Comparison of ENCODE assay signal across 19 cellular contexts in genomic region chr16:70709457-70709856, GRCh38. TPM values are rescaled to one million over a fixed set of nuclear protein-coding genes. Genes with fewer than 3 reads are reported as not detected.
DNase-seq lines count a peak whose midpoint lies in the region; ATAC-seq and TF ChIP-seq lines count a peak whose summit lies in the region.
"Had no signal": no experiment of that assay in that cellular context is flagged by ENCODE, and none has a peak within 500 bp of the region (broad histone marks: within the 10 kb centered on the region; RNA-seq: fewer than 3 reads in every experiment).

No MANE protein-coding gene starts in this region.

- H2AFZ ChIP-seq in Loucy (ENCODE audit: low read length): no peak overlapping the region

- H3K4me1 Mint-ChIP-seq in nephron: peaks cover 85% of the 10 kb centered on the region
- H3K4me1 Mint-ChIP-seq: CD4-positive, CD25-positive, alpha-beta regulatory T cell had no signal

- ATAC-seq in GM21529 (IDR thresholded peaks at IDR 0.05; ENCODE audit: unreplicated experiment): no peak
- ATAC-seq: GM12878, Right ventricle myocardium inferior had no signal

- H3K4me2 ChIP-seq in Loucy (ENCODE audit: low read depth, low read length, poor library complexity, severe bottlenecking): peak overlapping the region; percentile 46
- H3K4me2 ChIP-seq: KMS-11 had no signal

- H3K4me3 Mint-ChIP-seq in nephron: no peak overlapping the region
- H3K4me3 Mint-ChIP-seq: activated T-cell treated with anti-CD3 and anti-CD28 coated beads, Interleukin-2, amount 50 U/mL, for 24 hours; CD4-positive, CD25-positive, alpha-beta regulatory T cell; stimulated activated naive CD8-positive, alpha-beta T cell treated with anti-CD3 and anti-CD28 coated beads, Interleukin-15, Interleukin-2, amounts not matched to agents 100 ng/mL and 50 ng/mL, for 24 hours; T-helper 2 cell treated with Interferon-gamma antibody and Interleukin-4, amounts not matched to agents 5 μg/mL and 100 μg/mL, for 36 hours had no signal

- H3K79me2 ChIP-seq in Loucy (ENCODE audit: insufficient read depth, low read length): no peaks in the 10 kb centered on the region

- in situ Hi-C loops in transverse colon (cut with MboI; ENCODE audit: low pct_ligation_motif_present in 1 of 4, low pct_unique_long_range_greater_than_20kb in 1 of 4, low sequenced_read_pairs in 3 of 4): no loop called here

- H3F3A ChIP-seq in Loucy (ENCODE audit: low read depth): no peaks in the 10 kb centered on the region

- H3K9me3 Mint-ChIP-seq in nephron: no peaks in the 10 kb centered on the region
- H3K9me3 Mint-ChIP-seq: activated T-cell treated with anti-CD3 and anti-CD28 coated beads, Interleukin-2, amount 50 U/mL, for 24 hours; CD4-positive, CD25-positive, alpha-beta regulatory T cell; stimulated activated naive CD8-positive, alpha-beta T cell treated with anti-CD3 and anti-CD28 coated beads, Interleukin-15, Interleukin-2, amounts not matched to agents 100 ng/mL and 50 ng/mL, for 24 hours; T-helper 2 cell treated with Interferon-gamma antibody and Interleukin-4, amounts not matched to agents 5 μg/mL and 100 μg/mL, for 36 hours had no signal

- peak overlapping the region in 3 of 4 donors; percentile 31 to 56 (median 45) for H3K27ac ChIP-seq in esophagus squamous epithelium
- peak overlapping the region; percentile 7 to 87 (median 86) for H3K27ac ChIP-seq in transverse colon
- H3K27ac ChIP-seq in substantia nigra (ENCODE audit: low read depth, low read length, poor library complexity, severe bottlenecking): no peak overlapping the region
- H3K27ac ChIP-seq: KMS-11 had no signal

- no peaks in the 10 kb centered on the region for H3K27me3 Mint-ChIP-seq in nephron (ENCODE audit: low read depth)
- H3K27me3 Mint-ChIP-seq: activated T-cell treated with anti-CD3 and anti-CD28 coated beads, Interleukin-2, amount 50 U/mL, for 24 hours; CD4-positive, CD25-positive, alpha-beta regulatory T cell; stimulated activated naive CD8-positive, alpha-beta T cell treated with anti-CD3 and anti-CD28 coated beads, Interleukin-15, Interleukin-2, amounts not matched to agents 100 ng/mL and 50 ng/mL, for 24 hours had no signal

- TF ChIP-seq CTCF in Loucy (conservative IDR thresholded peaks at IDR 0.05; ENCODE audit: low read length) (no peak), esophagus squamous epithelium (IDR thresholded peaks at IDR 0.05) (no peak), nephron (IDR thresholded peaks at IDR 0.05; ENCODE audit: unreplicated experiment in 3 of 3) (no peak), transverse colon (IDR thresholded peaks at IDR 0.05) (no peak)

- H3K9ac ChIP-seq in Loucy (ENCODE audit: low read depth, low read length, poor library complexity, severe bottlenecking): peak overlapping the region; percentile 53
- H3K9ac ChIP-seq: KMS-11 had no signal

- no peaks in the 10 kb centered on the region for H4K20me1 ChIP-seq in Loucy (ENCODE audit: insufficient read depth, low read length, poor library complexity, severe bottlenecking)

- TF ChIP-seq POLR2A in esophagus squamous epithelium (IDR thresholded peaks at IDR 0.05): no peak
- TF ChIP-seq POLR2A in transverse colon (IDR thresholded peaks at IDR 0.05): no peak

- intact Hi-C loops in esophagus squamous epithelium (cut with DNase I): no loop called here
- intact Hi-C loops in transverse colon (cut with DNase I; ENCODE audit: low total_unique reads): no loop called here

- H3K4me1 ChIP-seq in Loucy (ENCODE audit: insufficient read depth, low read length, poor library complexity, severe bottlenecking) (peaks cover 38% of the 10 kb centered on the region), esophagus squamous epithelium (peaks cover 16 to 77% (median 32%) of the 10 kb centered on the region in 3 donors), transverse colon (peaks cover 7 to 45% (median 22%) of the 10 kb centered on the region in 4 donors)

- no peaks in the 10 kb centered on the region for H3K9me2 ChIP-seq in Loucy (replicated peaks; ENCODE audit: low read depth, low read length)

- peaks cover 4% of the 10 kb centered on the region for H3K36me3 Mint-ChIP-seq in nephron (ENCODE audit: low read depth)

- WGBS in esophagus squamous epithelium, 2 donors: 82 to 92% methylated on average over 3 to 4 of the region's 5 CpGs
- 80% methylated on average over 4 of the region's 5 CpGs; no CpG with 5 or more reads in 1 of the 2 donors for WGBS in transverse colon (ENCODE audit: low coverage in 1 of 2), 2 donors

- H3K36me3 ChIP-seq in Loucy (ENCODE audit: insufficient read depth, low read length) (peaks cover 3% of the 10 kb centered on the region; the same call in 1 of the 2 replicates), esophagus squamous epithelium (peaks cover 0 to 8% (median 0%) of the 10 kb centered on the region in 3 donors), transverse colon (no peaks in the 10 kb centered on the region)

- H3K27me3 ChIP-seq in Loucy (ENCODE audit: insufficient read depth, low read length, poor library complexity, severe bottlenecking) (no peaks in the 10 kb centered on the region), esophagus squamous epithelium (no peaks in the 10 kb centered on the region), transverse colon (no peaks in the 10 kb centered on the region)
- H3K27me3 ChIP-seq: dorsolateral prefrontal cortex had no signal

- TF ChIP-seq EP300 in transverse colon (IDR thresholded peaks at IDR 0.05; ENCODE audit: low read depth): no peak

- DNase-seq in esophagus squamous epithelium (lab: John Stamatoyannopoulos, UW) (no peak), transverse colon (no peak), substantia nigra (lab: John Stamatoyannopoulos, UW) (no peak), cortex of kidney (lab: John Stamatoyannopoulos, UW) (no peak)
- DNase-seq: activated CD4-positive, alpha-beta T cell treated with anti-CD3 and anti-CD28 coated beads for 4 hours; activated gamma-delta T cell; activated T-cell treated with anti-CD3 and anti-CD28 coated beads, Interleukin-2, amount 50 U/mL, for 24 hours; dorsolateral prefrontal cortex; glutamatergic neuron had no signal

- H3K9me3 ChIP-seq in Loucy (ENCODE audit: insufficient read depth, low read depth, low read length) (no peaks in the 10 kb centered on the region), esophagus squamous epithelium (no peaks in the 10 kb centered on the region), transverse colon (no peaks in the 10 kb centered on the region)

- peak overlapping the region in 2 of 3 experiments; percentile 89 to 97 for H3K27ac Mint-ChIP-seq in nephron
- H3K27ac Mint-ChIP-seq: activated T-cell treated with anti-CD3 and anti-CD28 coated beads, Interleukin-2, amount 50 U/mL, for 24 hours; CD4-positive, CD25-positive, alpha-beta regulatory T cell; stimulated activated naive CD8-positive, alpha-beta T cell treated with anti-CD3 and anti-CD28 coated beads, Interleukin-15, Interleukin-2, amounts not matched to agents 100 ng/mL and 50 ng/mL, for 24 hours; T-helper 2 cell treated with Interferon-gamma antibody and Interleukin-4, amounts not matched to agents 5 μg/mL and 100 μg/mL, for 36 hours had no signal

- H3K4me3 ChIP-seq in Loucy (ENCODE audit: low read length, poor library complexity, severe bottlenecking): peak overlapping the region; percentile 2
- no peak overlapping the region for H3K4me3 ChIP-seq in esophagus squamous epithelium
- H3K4me3 ChIP-seq in transverse colon: no peak overlapping the region
- H3K4me3 ChIP-seq: dorsolateral prefrontal cortex, GM12878, lung had no signal

RNA-seq across cellular contexts. Expression of gene MTSS2, which starts 23.6 kb away (rescaled TPM):
- total RNA-seq in esophagus squamous epithelium (10 to 100 TPM; 15.5 to 39.7 (median 27.5) TPM), transverse colon (100 to 1,000 TPM in 1 of 4 donors, 10 to 100 TPM in 3; 13.9 to 149 (median 33.8) TPM)
